Comparison of ENCODE assay signal across 8 cellular contexts in genomic region chr2:42342061-42342794, GRCh38. TPM values are rescaled to one million over a fixed set of nuclear protein-coding genes. Genes with fewer than 3 reads are reported as not detected.
DNase-seq lines count a peak whose midpoint lies in the region; ATAC-seq and TF ChIP-seq lines count a peak whose summit lies in the region.

No MANE protein-coding gene starts in this region.

- H3K27ac Mint-ChIP-seq in effector memory CD8-positive, alpha-beta T cell = peak overlapping the region; percentile 66 to 95
- peak overlapping the region; percentile 99 for H3K27ac Mint-ChIP-seq in nephron progenitor cell

- ATAC-seq in effector memory CD8-positive, alpha-beta T cell (replicated peaks) = peak; percentile 43
- ATAC-seq in HG03108 (IDR thresholded peaks at IDR 0.05; ENCODE audit: unreplicated experiment) = no peak

- peaks cover 62% of the 10 kb centered on the region for H3K36me3 Mint-ChIP-seq in effector memory CD8-positive, alpha-beta T cell (ENCODE audit: insufficient read depth)
- peaks cover 64% of the 10 kb centered on the region for H3K36me3 Mint-ChIP-seq in nephron progenitor cell (ENCODE audit: low read depth)

- no peak for TF ChIP-seq CTCF in nephron progenitor cell (IDR thresholded peaks at IDR 0.05)

- H3K27me3 Mint-ChIP-seq in effector memory CD8-positive, alpha-beta T cell = no peaks in the 10 kb centered on the region
- peaks cover 3% of the 10 kb centered on the region for H3K27me3 Mint-ChIP-seq in nephron progenitor cell (ENCODE audit: low read depth, poor library complexity)

- H3K4me3 ChIP-seq in MG63 = no peak overlapping the region

- no peaks in the 10 kb centered on the region for H3K9me3 Mint-ChIP-seq in effector memory CD8-positive, alpha-beta T cell
- no peaks in the 10 kb centered on the region for H3K9me3 Mint-ChIP-seq in nephron progenitor cell

- H3K9me3 ChIP-seq in MG63 = no peaks in the 10 kb centered on the region

- H3K4me1 Mint-ChIP-seq in effector memory CD8-positive, alpha-beta T cell (ENCODE audit: low read depth in 2 of 2) = peaks cover 30 to 31% of the 10 kb centered on the region in 2 donors
- H3K4me1 Mint-ChIP-seq in nephron progenitor cell = peaks cover 70% of the 10 kb centered on the region

- DNase-seq in DMS53 (lab: John Stamatoyannopoulos, UW) = peak; percentile 27
- DNase-seq in DMS53 treated with DMSO at 0.1 percent for 48 hours (lab: John Stamatoyannopoulos, UW; ENCODE audit: unreplicated experiment) = no peak
- DNase-seq in MG63 = peak; percentile 62
- DNase-seq in effector memory CD8-positive, alpha-beta T cell = no peak
- DNase-seq in nephron progenitor cell = peak; percentile 56
- DNase-seq in DMS79 treated with DMSO at 0.1 percent for 48 hours (lab: John Stamatoyannopoulos, UW) = no peak
- DNase-seq in activated gamma-delta T cell (lab: John Stamatoyannopoulos, UW) = no peak

- H3K4me3 Mint-ChIP-seq in effector memory CD8-positive, alpha-beta T cell = peak overlapping the region in 1 of 2 donors; percentile 36
- peak overlapping the region; percentile 40 for H3K4me3 Mint-ChIP-seq in nephron progenitor cell

- H3K36me3 ChIP-seq in MG63 = peaks cover 33% of the 10 kb centered on the region

- no peaks in the 10 kb centered on the region for H3K27me3 ChIP-seq in MG63

RNA-seq across cellular contexts. Expression of gene COX7A2L, which starts 18.8 kb away (rescaled TPM):
- 149 and 254 TPM in 2 replicates for total RNA-seq in MG63 (2014; rRNA removed; shearing (Covaris generic); ENCODE audit: low replicate concordance)

Comparison
In these comparisons a context has a peak if more than half of its experiments do, and no peak if none do; other contexts are left out.
1. DNase-seq: peak in DMS53 (single experiment), MG63 (single experiment) and nephron progenitor cell (single experiment); none in DMS53 treated with DMSO at 0.1 percent for 48 hours (single experiment), effector memory CD8-positive, alpha-beta T cell (0 of 3), DMS79 treated with DMSO at 0.1 percent for 48 hours (single experiment) and activated gamma-delta T cell (single experiment).